ENCODE assay signal across 16 cellular contexts in genomic region chr17:2074919-2075318, GRCh38. TPM values are rescaled to one million over a fixed set of nuclear protein-coding genes. Genes with fewer than 3 reads are reported as not detected.
DNase-seq lines count a peak whose midpoint lies in the region; ATAC-seq and TF ChIP-seq lines count a peak whose summit lies in the region.
"Had no signal": no experiment of that assay in that cellular context is flagged by ENCODE, and none has a peak within 500 bp of the region (broad histone marks: within the 10 kb centered on the region; RNA-seq: fewer than 3 reads in every experiment).

No MANE protein-coding gene starts in this region.

- H3K27ac ChIP-seq in colonic mucosa = peak overlapping the region; percentile 65
- peak overlapping the region; percentile 56 to 57 for H3K27ac ChIP-seq in left lung
- H3K27ac ChIP-seq in sigmoid colon = peak overlapping the region; percentile 51 to 79 (median 68)
- H3K27ac ChIP-seq in uterus = peak overlapping the region; percentile 87 to 93

- no peak overlapping the region for H3K9ac ChIP-seq in colonic mucosa (ENCODE audit: low read depth in 2 of 2, low read length in 2 of 2)

- H3K9me3 ChIP-seq in colonic mucosa = no peaks in the 10 kb centered on the region
- H3K9me3 ChIP-seq in left lung = no peaks in the 10 kb centered on the region
- no peaks in the 10 kb centered on the region for H3K9me3 ChIP-seq in sigmoid colon
- H3K9me3 ChIP-seq in uterus = no peaks in the 10 kb centered on the region
- H3K9me3 ChIP-seq in MG63 = no peaks in the 10 kb centered on the region
- H3K9me3 ChIP-seq: pancreas had no signal

- no peak for TF ChIP-seq EP300 in sigmoid colon (IDR thresholded peaks at IDR 0.05)

- H3K4me3 ChIP-seq in colonic mucosa (no peak overlapping the region), left lung (no peak overlapping the region), sigmoid colon (no peak overlapping the region), uterus (no peak overlapping the region), MG63 (no peak overlapping the region)
- H3K4me3 ChIP-seq: pancreas had no signal

- H3K36me3 ChIP-seq in colonic mucosa (no peaks in the 10 kb centered on the region), left lung (peaks cover 0 to 29% of the 10 kb centered on the region in 2 donors), sigmoid colon (peaks cover 0 to 32% (median 6%) of the 10 kb centered on the region in 4 donors), uterus (no peaks in the 10 kb centered on the region), MG63 (no peaks in the 10 kb centered on the region; the same call in 1 of the 2 replicates)

- H3K4me1 ChIP-seq in colonic mucosa (no peaks in the 10 kb centered on the region), left lung (peaks cover 23 to 64% of the 10 kb centered on the region in 2 donors), sigmoid colon (peaks cover 0 to 45% (median 34%) of the 10 kb centered on the region in 4 donors), uterus (peaks cover 4 to 27% of the 10 kb centered on the region in 2 donors)

- no peaks in the 10 kb centered on the region for H3K27me3 ChIP-seq in colonic mucosa
- H3K27me3 ChIP-seq in left lung = no peaks in the 10 kb centered on the region
- H3K27me3 ChIP-seq in sigmoid colon = no peaks in the 10 kb centered on the region
- no peaks in the 10 kb centered on the region for H3K27me3 ChIP-seq in uterus
- H3K27me3 ChIP-seq in MG63 = no peaks in the 10 kb centered on the region
- H3K27me3 ChIP-seq: pancreas had no signal

- 90% methylated on average over 10 of the region's 10 CpGs for WGBS in sigmoid colon, 2 donors

- TF ChIP-seq POLR2A in sigmoid colon (IDR thresholded peaks at IDR 0.05) = no peak
- no peak for TF ChIP-seq POLR2A in uterus (IDR thresholded peaks at IDR 0.05)

- TF ChIP-seq CTCF in colonic mucosa (IDR thresholded peaks at IDR 0.05) (no peak), left lung (IDR thresholded peaks at IDR 0.05) (no peak), sigmoid colon (IDR thresholded peaks at IDR 0.05) (no peak), uterus (IDR thresholded peaks at IDR 0.05) (no peak)

- ATAC-seq in left lung = no peak
- ATAC-seq in GM18519 (IDR thresholded peaks at IDR 0.05; ENCODE audit: low FRiP score, unreplicated experiment) = no peak

- intact Hi-C loops in colonic mucosa (cut with DNase I) = no loop called here
- intact Hi-C loops in left lung (cut with DNase I) = no loop called here
- intact Hi-C loops in sigmoid colon (cut with DNase I) = no loop called here
- intact Hi-C loops in uterus (cut with DNase I; ENCODE audit: low total_unique reads) = no loop called here

- DNase-seq in colonic mucosa (no peak), left lung (no peak), sigmoid colon (no peak), uterus (peak in 1 of 2 donors; percentile 35), hypothalamus (lab: John Stamatoyannopoulos, UW) (no peak), MG63 (no peak)
- DNase-seq: activated CD4-positive, alpha-beta T cell treated with anti-CD3 and anti-CD28 coated beads, Interleukin-2, amount 50 U/mL, for 48 hours; activated naive CD4-positive, alpha-beta T cell treated with anti-CD3 and anti-CD28 coated beads, Interleukin-2, amount 50 U/mL, for 16 hours; activated T-cell treated with anti-CD3 and anti-CD28 coated beads, Interleukin-2, amount 50 U/mL, for 24 hours; Calu3; naive B cell; NCI-H1092; pancreas; SHP77 treated with DMSO at 0.1 percent for 48 hours; T-helper 1 cell had no signal

RNA-seq across cellular contexts. Expression of gene HIC1, which starts 20.0 kb away (rescaled TPM):
- total RNA-seq in colonic mucosa (10 to 100 TPM in 1 of 2 donors, 1 to 10 TPM in 1; 7.0 to 11.2 TPM), left lung (10 to 100 TPM; 25.5 to 28.2 TPM), sigmoid colon (10 to 100 TPM; 10.4 to 44.9 (median 24.8) TPM), uterus (10 to 100 TPM; 21.8 to 86.9 (median 54.2) TPM)
- 1 to 10 TPM; 1.6 to 5.4 (median 5.1) TPM for polyA plus RNA-seq in sigmoid colon
- 0.89 and 1.1 TPM in 2 replicates for total RNA-seq in MG63 (2014; rRNA removed; shearing (Covaris generic); ENCODE audit: low replicate concordance)

RNA-seq across cellular contexts. Expression of gene OVCA2, which starts 33.1 kb away (rescaled TPM):
- total RNA-seq in colonic mucosa (10 to 100 TPM; 41.0 to 49.8 TPM), left lung (10 to 100 TPM; 26.1 to 28.7 TPM), sigmoid colon (10 to 100 TPM; 26.3 to 43.0 (median 32.9) TPM), uterus (10 to 100 TPM in 3 of 4 donors, 1 to 10 TPM in 1; 7.9 to 27.4 (median 19.8) TPM)
- polyA plus RNA-seq in sigmoid colon = 10 to 100 TPM; 61.3 to 66.8 (median 63.3) TPM
- total RNA-seq in MG63 (2014; rRNA removed; shearing (Covaris generic); ENCODE audit: low replicate concordance) = 36.6 and 51.8 TPM in 2 replicates

RNA-seq across cellular contexts. Expression of gene DPH1, which starts 45.0 kb away (rescaled TPM):
- total RNA-seq in colonic mucosa (10 to 100 TPM; 22.7 to 34.4 TPM), left lung (10 to 100 TPM; 30.7 to 36.0 TPM), sigmoid colon (10 to 100 TPM; 27.6 to 60.1 (median 38.8) TPM), uterus (100 to 1,000 TPM in 1 of 4 donors, 10 to 100 TPM in 3; 26.8 to 121 (median 49.1) TPM)
- polyA plus RNA-seq in sigmoid colon = 10 to 100 TPM in 2 of 3 donors, 1 to 10 TPM in 1; 7.2 to 26.6 (median 12.0) TPM
- 14.2 and 18.4 TPM in 2 replicates for total RNA-seq in MG63 (2014; rRNA removed; shearing (Covaris generic); ENCODE audit: low replicate concordance)

RNA-seq across cellular contexts. Expression of gene RTN4RL1, which starts 49.8 kb away (rescaled TPM):
- total RNA-seq in colonic mucosa = under 1 TPM; 0.32 to 0.37 TPM
- 1 to 10 TPM; 2.7 to 5.1 TPM for total RNA-seq in left lung
- total RNA-seq in sigmoid colon = under 1 TPM; 0.16 to 0.71 (median 0.48) TPM
- under 1 TPM in 2 of 3 donors, not detected in 1; under 0.01 to 0.69 TPM for polyA plus RNA-seq in sigmoid colon
- total RNA-seq in uterus = 1 to 10 TPM in 3 of 4 donors, not detected in 1; 1.4 to 4.9 (median 1.9) TPM
- 4.9 and 8.9 TPM in 2 replicates for total RNA-seq in MG63 (2014; rRNA removed; shearing (Covaris generic); ENCODE audit: low replicate concordance)
- total RNA-seq: Calu3 had no signal
